Comparison of ENCODE assay signal across 16 cellular contexts in the genomic region with DNA sequence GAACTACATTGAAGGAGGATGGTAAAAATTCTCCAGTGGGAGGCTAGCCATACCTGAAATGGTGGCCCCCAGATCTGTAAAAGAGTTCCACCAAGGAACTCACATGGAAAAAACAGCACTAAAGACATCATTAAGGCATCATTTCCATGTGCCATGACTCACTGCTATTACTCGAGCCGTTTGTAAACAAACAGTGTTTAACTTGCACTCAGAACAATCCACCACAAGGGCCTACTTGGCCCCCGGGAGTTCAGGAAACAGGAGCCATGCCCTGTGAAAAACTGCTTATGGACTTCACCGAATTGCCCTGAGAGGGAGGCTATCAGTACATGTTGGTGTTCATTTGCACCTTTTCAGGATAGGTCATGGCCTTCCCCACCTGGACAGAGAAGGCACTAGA. TPM values are rescaled to one million over a fixed set of nuclear protein-coding genes. Genes with fewer than 3 reads are reported as not detected.
DNase-seq lines count a peak whose midpoint lies in the region.
"Had no signal": no experiment of that assay in that cellular context is flagged by ENCODE, and none has a peak within 500 bp of the region (broad histone marks: within the 10 kb centered on the region; RNA-seq: fewer than 3 reads in every experiment).

No MANE protein-coding gene starts in this region.

- no peak overlapping the region for H3K9ac ChIP-seq in adipocyte (ENCODE audit: low read length)

- no peaks in the 10 kb centered on the region for H3K36me3 ChIP-seq in adipocyte (ENCODE audit: control insufficient read depth, insufficient read depth, low read length, severe bottlenecking)
- H3K36me3 ChIP-seq: sigmoid colon had no signal

- intact Hi-C loops in posterior vena cava (cut with DNase I): no loop called here

- H3K4me1 ChIP-seq in adipocyte (ENCODE audit: control insufficient read depth, insufficient read depth, low read length): no peaks in the 10 kb centered on the region

- no peak overlapping the region for H3K4me3 ChIP-seq in adipocyte (ENCODE audit: low read length)
- H3K4me3 ChIP-seq: sigmoid colon had no signal

- DNase-seq in NCI-H1436 (lab: John Stamatoyannopoulos, UW) (peak; percentile 3), NCI-H1436 treated with DMSO at 0.1 percent for 48 hours (lab: John Stamatoyannopoulos, UW) (no peak), NCI-H2029 (lab: John Stamatoyannopoulos, UW) (peak; percentile 95), adipocyte (ENCODE audit: low read depth) (peak; percentile 10), posterior vena cava (ENCODE audit: low spot score) (peak; percentile 38), AG20443 (ENCODE audit: low spot score) (no peak), NCI-H2227 treated with DMSO at 0.1 percent for 48 hours (lab: John Stamatoyannopoulos, UW) (no peak), GOT3 (lab: John Stamatoyannopoulos, UW) (no peak)
- DNase-seq: activated CD8-positive, alpha-beta T cell treated with anti-CD3 and anti-CD28 coated beads, Interleukin-2, amount 10 ng/mL, durations not matched to agents 7 days and 5 days; activated effector memory CD4-positive, alpha-beta T cell treated with Interleukin-2 at 50 U/mL for 16 hours; CD8-positive, alpha-beta memory T cell; MV-4-11; sigmoid colon; stimulated activated CD4-positive, alpha-beta T cell treated with anti-CD3 and anti-CD28 coated beads, Interleukin-4, amount 100 ng/mL, for 24 hours had no signal

- peaks cover 13% of the 10 kb centered on the region for H3K9me3 ChIP-seq in adipocyte (ENCODE audit: control insufficient read depth, low read length)
- H3K9me3 ChIP-seq: sigmoid colon had no signal

- H3K27me3 ChIP-seq in adipocyte (replicated peaks; ENCODE audit: control insufficient read depth, insufficient read depth, low read length): peaks cover 10% of the 10 kb centered on the region
- H3K27me3 ChIP-seq: sigmoid colon had no signal

RNA-seq across cellular contexts. Expression of gene CCR4, which starts 18.2 kb away (rescaled TPM):
- total RNA-seq in posterior vena cava: under 1 TPM; 0.23 to 0.33 TPM
- total RNA-seq: A673, neural crest cell had no signal

Comparison
In these comparisons a context has a peak if more than half of its experiments do, and no peak if none do; other contexts are left out.
1. DNase-seq: peak in NCI-H1436 (single experiment), NCI-H2029 (single experiment), adipocyte (single experiment) and posterior vena cava (single experiment); none in NCI-H1436 treated with DMSO at 0.1 percent for 48 hours (single experiment), AG20443 (single experiment), NCI-H2227 treated with DMSO at 0.1 percent for 48 hours (single experiment) and GOT3 (single experiment).